In the genomic region with DNA sequence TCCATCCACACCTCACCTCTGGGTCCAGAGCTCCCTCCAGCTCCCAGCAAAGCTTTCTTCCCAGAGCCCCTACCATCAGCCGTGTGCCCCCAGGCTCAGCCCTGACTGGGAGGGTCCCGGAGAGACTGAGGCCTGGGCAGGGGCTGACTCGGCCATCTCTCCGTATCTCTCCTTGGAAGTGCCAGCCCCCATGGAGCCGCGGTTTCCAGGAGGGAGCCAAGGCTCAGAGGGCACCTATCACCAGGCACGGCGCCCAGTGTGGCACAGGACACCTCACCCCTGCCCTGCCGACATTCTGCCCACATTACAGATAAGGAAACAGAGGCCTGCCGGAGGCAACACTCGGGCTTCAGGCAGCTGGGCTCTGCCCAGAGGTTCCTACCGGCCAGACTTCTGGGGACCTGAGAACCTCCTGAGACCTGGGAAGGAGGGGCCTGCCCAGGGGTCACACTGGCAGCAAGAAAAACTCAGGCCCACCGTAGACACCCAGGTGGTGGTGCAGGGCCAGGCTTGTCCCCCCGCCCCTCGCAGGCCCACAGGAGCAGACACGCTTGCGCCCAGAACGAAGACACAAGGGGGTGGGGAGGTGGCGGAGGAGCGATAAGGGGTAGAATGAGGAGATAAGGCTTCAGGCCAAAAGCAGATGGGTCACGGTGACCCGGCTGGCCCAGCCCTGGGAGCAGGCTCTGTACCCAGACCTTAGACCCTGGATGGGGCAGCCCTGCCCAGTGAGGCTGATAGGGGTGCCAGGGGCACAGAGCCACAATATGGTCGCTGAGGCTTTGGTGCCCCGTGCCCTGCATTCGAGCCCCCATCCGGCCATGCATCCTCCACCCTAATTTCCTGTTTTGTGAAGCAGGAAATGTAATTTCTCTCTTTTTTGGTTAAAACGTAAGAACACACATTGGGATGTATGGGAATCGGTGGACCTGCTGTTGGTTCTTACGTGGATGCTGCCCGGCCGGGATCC, we compare ENCODE assay signal across 26 cellular contexts. TPM values are rescaled to one million over a fixed set of nuclear protein-coding genes. Genes with fewer than 3 reads are reported as not detected.
DNase-seq lines count a peak whose midpoint lies in the region; ATAC-seq and TF ChIP-seq lines count a peak whose summit lies in the region.
"Had no signal": no experiment of that assay in that cellular context is flagged by ENCODE, and none has a peak within 500 bp of the region (broad histone marks: within the 10 kb centered on the region; RNA-seq: fewer than 3 reads in every experiment).

No MANE protein-coding gene starts in this region.

- TF ChIP-seq POLR2A in adrenal gland (IDR thresholded peaks at IDR 0.05): no peak

- 43 to 57% (median 53%) methylated on average over 16 to 31 of the region's 31 CpGs for WGBS in adrenal gland, 4 donors

- H3K27ac Mint-ChIP-seq in natural killer cell (peak overlapping the region; percentile 63 to 76), progenitor cell of endocrine pancreas (no peak overlapping the region)
- H3K27ac Mint-ChIP-seq in natural killer cell treated with Interleukin-12 subunit alpha and Interleukin-12 subunit beta and Interleukin-15 and Interleukin-18, amount 100 ng/mL, for 72 hours: peak overlapping the region in 1 of 2 donors; percentile 43
- H3K27ac Mint-ChIP-seq: dendritic cell treated with granulocyte-macrophage colony-stimulating factor and Interleukin-4, amounts not matched to agents 40 ng/mL and 50 ng/mL, for 4 days; GM23338; mesothelial cell of epicardium; nephron progenitor cell had no signal

- H3K4me3 ChIP-seq in adrenal gland: no peak overlapping the region
- H3K4me3 ChIP-seq: ascending aorta, GM23338, sigmoid colon, stomach, tibial artery had no signal

- no peaks in the 10 kb centered on the region for H3K9me3 Mint-ChIP-seq in natural killer cell
- no peaks in the 10 kb centered on the region for H3K9me3 Mint-ChIP-seq in natural killer cell treated with Interleukin-12 subunit alpha and Interleukin-12 subunit beta and Interleukin-15 and Interleukin-18, amount 100 ng/mL, for 72 hours
- H3K9me3 Mint-ChIP-seq in progenitor cell of endocrine pancreas (ENCODE audit: low read depth): no peaks in the 10 kb centered on the region
- H3K9me3 Mint-ChIP-seq: dendritic cell treated with granulocyte-macrophage colony-stimulating factor and Interleukin-4, amounts not matched to agents 40 ng/mL and 50 ng/mL, for 4 days; GM23338; mesothelial cell of epicardium; nephron progenitor cell had no signal

- DNase-seq in natural killer cell (no peak), OCI-M1 (lab: John Stamatoyannopoulos, UW) (peak; percentile 50), adrenal gland (peak in 3 of 7 donors; percentile 51 to 61 (median 51)), progenitor cell of endocrine pancreas (ENCODE audit: low spot score, unreplicated experiment) (no peak)
- DNase-seq in natural killer cell treated with Interleukin-12 subunit alpha and Interleukin-12 subunit beta and Interleukin-15 and Interleukin-18, amount 100 ng/mL, for 72 hours (ENCODE audit: low spot score): no peak
- DNase-seq: activated T-cell treated with anti-CD3 and anti-CD28 coated beads, Interleukin-2, amount 50 U/mL, for 1 hour; caudate nucleus; GDM1; Kasumi-1; MV-4-11; NCI-H1694 treated with DMSO at 0.1 percent for 48 hours; NCI-H526 treated with DMSO at 0.1 percent for 48 hours; RPMI8226; sigmoid colon; stimulated activated CD4-positive, alpha-beta T cell treated with anti-CD3 and anti-CD28 coated beads, Interleukin-15, amount 100 ng/mL, for 24 hours; stomach; tibial artery had no signal

- H3K4me1 ChIP-seq in adrenal gland (replicated peaks in 1 of 2): peaks cover 18 to 50% of the 10 kb centered on the region in 2 donors
- H3K4me1 ChIP-seq: ascending aorta, sigmoid colon, stomach, tibial artery had no signal

- ATAC-seq in natural killer cell (peak in 1 of 3 donors; percentile 36), GM21515 (IDR thresholded peaks at IDR 0.05; ENCODE audit: unreplicated experiment) (no peak), HG03108 (IDR thresholded peaks at IDR 0.05; ENCODE audit: unreplicated experiment) (no peak)
- ATAC-seq in natural killer cell treated with Interleukin-12 subunit alpha and Interleukin-12 subunit beta and Interleukin-15 and Interleukin-18, amount 100 ng/mL, for 72 hours: no peak
- ATAC-seq: activated CD4-positive, CD25-positive, alpha-beta regulatory T cell treated with anti-CD3 and anti-CD28 coated beads, Interleukin-2, amount 50 U/mL, for 24 hours; GM23338 had no signal

- TF ChIP-seq CTCF in natural killer cell (IDR thresholded peaks at IDR 0.05) (no peak), adrenal gland (IDR thresholded peaks at IDR 0.05) (no peak), progenitor cell of endocrine pancreas (IDR thresholded peaks at IDR 0.05; ENCODE audit: unreplicated experiment) (no peak)

- H3K4me1 Mint-ChIP-seq in natural killer cell (peaks cover 11 to 22% of the 10 kb centered on the region in 2 donors), progenitor cell of endocrine pancreas (ENCODE audit: low read depth) (no peaks in the 10 kb centered on the region)
- H3K4me1 Mint-ChIP-seq in natural killer cell treated with Interleukin-12 subunit alpha and Interleukin-12 subunit beta and Interleukin-15 and Interleukin-18, amount 100 ng/mL, for 72 hours (ENCODE audit: low read depth in 2 of 2): peaks cover 7 to 19% of the 10 kb centered on the region in 2 donors
- H3K4me1 Mint-ChIP-seq: mesothelial cell of epicardium had no signal

- no peaks in the 10 kb centered on the region for H3K27me3 ChIP-seq in adrenal gland
- H3K27me3 ChIP-seq: ascending aorta had no signal

- peaks cover 0 to 4% of the 10 kb centered on the region in 2 donors for H3K36me3 ChIP-seq in adrenal gland (replicated peaks in 1 of 2)
- H3K36me3 ChIP-seq: ascending aorta, sigmoid colon, stomach, tibial artery had no signal

- intact Hi-C loops in natural killer cell (cut with micrococcal nuclease) (no loop called here), adrenal gland (cut with DNase I) (no loop called here)

- no peaks in the 10 kb centered on the region for H3K9me3 ChIP-seq in adrenal gland (replicated peaks in 1 of 3)
- H3K9me3 ChIP-seq: ascending aorta, sigmoid colon, stomach, tibial artery had no signal

- H3K27ac ChIP-seq in adrenal gland: peak overlapping the region in 4 of 5 donors; percentile 18 to 59 (median 34)
- H3K27ac ChIP-seq: ascending aorta, sigmoid colon, stomach, tibial artery had no signal

- H3K36me3 Mint-ChIP-seq in natural killer cell: no peaks in the 10 kb centered on the region
- no peaks in the 10 kb centered on the region for H3K36me3 Mint-ChIP-seq in natural killer cell treated with Interleukin-12 subunit alpha and Interleukin-12 subunit beta and Interleukin-15 and Interleukin-18, amount 100 ng/mL, for 72 hours
- H3K36me3 Mint-ChIP-seq in progenitor cell of endocrine pancreas (ENCODE audit: insufficient read depth): no peaks in the 10 kb centered on the region
- H3K36me3 Mint-ChIP-seq: mesothelial cell of epicardium had no signal

- H3K4me3 Mint-ChIP-seq in natural killer cell: peak overlapping the region; percentile 75
- H3K4me3 Mint-ChIP-seq in natural killer cell treated with Interleukin-12 subunit alpha and Interleukin-12 subunit beta and Interleukin-15 and Interleukin-18, amount 100 ng/mL, for 72 hours: no peak overlapping the region
- H3K4me3 Mint-ChIP-seq in progenitor cell of endocrine pancreas (ENCODE audit: low read depth): no peak overlapping the region
- H3K4me3 Mint-ChIP-seq: dendritic cell treated with granulocyte-macrophage colony-stimulating factor and Interleukin-4, amounts not matched to agents 40 ng/mL and 50 ng/mL, for 4 days; GM23338; mesothelial cell of epicardium had no signal

- H3K27me3 Mint-ChIP-seq in natural killer cell (ENCODE audit: low read depth in 2 of 2): peaks cover 0 to 4% of the 10 kb centered on the region in 2 donors
- peaks cover 3 to 8% of the 10 kb centered on the region in 2 donors for H3K27me3 Mint-ChIP-seq in natural killer cell treated with Interleukin-12 subunit alpha and Interleukin-12 subunit beta and Interleukin-15 and Interleukin-18, amount 100 ng/mL, for 72 hours
- peaks cover 47% of the 10 kb centered on the region for H3K27me3 Mint-ChIP-seq in progenitor cell of endocrine pancreas

RNA-seq across cellular contexts. Expression of a gene that starts 11.8 kb away (rescaled TPM):
- total RNA-seq in natural killer cell (not detected), adrenal gland (100 to 1,000 TPM; 167 to 637 (median 218) TPM), progenitor cell of endocrine pancreas (0.36 and 0.49 TPM in 2 replicates)
- not detected for total RNA-seq in natural killer cell treated with Interleukin-12 subunit alpha and Interleukin-12 subunit beta and Interleukin-15 and Interleukin-18, amount 100 ng/mL, for 72 hours
- polyA plus RNA-seq in adrenal gland: 100 to 1,000 TPM; 110 to 312 (median 225) TPM
- total RNA-seq: liver, sigmoid colon, stomach had no signal
- polyA plus RNA-seq: GM23338, liver had no signal

RNA-seq across cellular contexts. Expression of a gene that starts 45.1 kb away (rescaled TPM):
- total RNA-seq in natural killer cell: not detected
- not detected for total RNA-seq in natural killer cell treated with Interleukin-12 subunit alpha and Interleukin-12 subunit beta and Interleukin-15 and Interleukin-18, amount 100 ng/mL, for 72 hours
- total RNA-seq in adrenal gland: 1 to 10 TPM in 1 of 8 donors, under 1 TPM in 4, not detected in 3; 0.29 to 4.4 (median 0.39) TPM
- 1 to 10 TPM in 1 of 3 donors, under 1 TPM in 2; 0.16 to 1.0 (median 0.53) TPM for polyA plus RNA-seq in adrenal gland
- total RNA-seq in progenitor cell of endocrine pancreas: not detected in 2 replicates
- total RNA-seq: ascending aorta, liver, sigmoid colon, stomach had no signal
- polyA plus RNA-seq: liver, sigmoid colon, stomach had no signal

Comparison
In these comparisons a context has a peak if more than half of its experiments do, and no peak if none do; other contexts are left out.
1. RNA of a gene that starts 11.8 kb away (total RNA-seq): 167 to 637 TPM in adrenal gland; 0.36 to 0.49 TPM in progenitor cell of endocrine pancreas, not detected in natural killer cell and not detected in natural killer cell treated with Interleukin-12 subunit alpha and Interleukin-12 subunit beta and Interleukin-15 and Interleukin-18, amount 100 ng/mL, for 72 hours; every median in the first group is over 100 times any median in the second.